In the genomic region with DNA sequence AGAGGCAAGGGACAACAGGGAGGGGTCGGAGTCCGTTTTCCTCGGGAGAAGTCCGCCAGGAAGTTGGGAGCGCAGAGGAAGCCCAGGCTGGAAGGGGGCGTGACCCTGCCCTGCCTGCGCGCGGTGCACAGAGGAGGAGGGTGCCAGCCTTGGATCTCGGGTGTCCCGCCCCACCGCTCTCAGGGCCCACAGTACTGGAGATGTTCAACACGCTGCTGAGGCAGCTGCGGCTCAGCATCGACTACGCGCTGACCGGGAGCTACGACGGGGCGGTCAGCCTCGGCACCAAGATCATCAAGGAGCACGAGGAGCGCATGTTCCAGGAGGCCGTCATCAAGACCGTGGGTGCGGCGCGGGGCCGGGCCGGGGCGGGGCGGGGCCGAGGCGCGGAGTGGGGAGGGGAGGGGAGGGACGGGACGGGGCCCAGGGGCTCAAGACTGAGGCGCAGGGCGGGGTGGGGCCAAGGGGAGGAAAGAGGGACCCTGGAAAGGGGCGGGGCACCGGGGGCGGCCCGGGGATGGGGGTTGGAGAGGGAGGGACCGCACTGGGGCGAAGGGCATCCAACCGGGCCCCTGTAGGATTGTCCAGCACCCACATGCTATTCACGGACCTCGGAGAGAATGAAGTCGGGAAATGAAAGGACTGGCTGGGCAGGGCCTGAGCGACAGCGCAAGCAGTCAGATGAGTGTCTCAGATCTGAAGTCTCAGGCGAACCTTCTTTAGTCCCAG, we compare ENCODE assay signal across 10 cellular contexts. TPM values are rescaled to one million over a fixed set of nuclear protein-coding genes. Genes with fewer than 3 reads are reported as not detected.
A peak's percentile ranks its signal among the peaks of the same experiment; 100 is the strongest.
DNase-seq lines count a peak whose midpoint lies in the region; ATAC-seq, FAIRE-seq and TF ChIP-seq lines count a peak whose summit lies in the region.
"Had no signal": no experiment of that assay in that cellular context is flagged by ENCODE, and none has a peak within 500 bp of the region (broad histone marks: within the 10 kb centered on the region; RNA-seq: fewer than 3 reads in every experiment).

No MANE protein-coding gene starts in this region.

- H3K9me3 ChIP-seq in gastrocnemius medialis, result no peaks in the 10 kb centered on the region

- peak overlapping the region; percentile 9 to 38 (median 29) for H3K4me3 ChIP-seq in gastrocnemius medialis

- H3K27ac ChIP-seq in gastrocnemius medialis, result no peak overlapping the region

- no peak for TF ChIP-seq POLR2A in GM12891 (IDR thresholded peaks at IDR 0.05; ENCODE audit: low read depth, low read length)
- TF ChIP-seq POLR2A in gastrocnemius medialis (IDR thresholded peaks at IDR 0.05), result no peak

- no peak for DNase-seq in GM12891 (ENCODE audit: insufficient read length, low spot score)
- DNase-seq in activated T-helper 9 cell treated with anti-CD3 and anti-CD28 coated beads, Interleukin-2, amount 50 U/mL, for 16 hours (ENCODE audit: low read depth), result peak; percentile 8
- peak; percentile 52 for DNase-seq in left ventricle myocardium superior
- no peak for DNase-seq in gastrocnemius medialis
- DNase-seq in KG1 (lab: John Stamatoyannopoulos, UW), result no peak
- DNase-seq in NAMALWA (ENCODE audit: low spot score), result no peak
- no peak for DNase-seq in NOMO-1 treated with dmso at 0.1 percent for 144 hours (lab: John Stamatoyannopoulos, UW; ENCODE audit: unreplicated experiment)
- no peak for DNase-seq in T-helper 9 cell
- DNase-seq: midbrain, NCI-H510A had no signal

- intact Hi-C loops in left ventricle myocardium superior (cut with micrococcal nuclease), result no loop called here
- intact Hi-C loops in gastrocnemius medialis (cut with DNase I; ENCODE audit: low total_unique reads), result no loop called here

- ATAC-seq in left ventricle myocardium superior, result peak; percentile 55
- ATAC-seq in gastrocnemius medialis, result no peak

- H3K4me1 ChIP-seq in gastrocnemius medialis, result no peaks in the 10 kb centered on the region

- H3K27me3 ChIP-seq in gastrocnemius medialis, result no peaks in the 10 kb centered on the region

- in situ Hi-C loops in gastrocnemius medialis (cut with MboI; ENCODE audit: low sequenced_read_pairs in 4 of 4), result loop anchor here (5.0 to 25.0 kb wide), 2 partner anchors 154 to 719 kb away; no protein-coding TSS in a partner anchor

- peak; percentile 13 for FAIRE-seq in GM12891 (lab: Jason Lieb, UNC)

- no peak for TF ChIP-seq CTCF in gastrocnemius medialis (IDR thresholded peaks at IDR 0.05 in 4 of 5, conservative IDR thresholded peaks at IDR 0.05 in 1 of 5)

- no peaks in the 10 kb centered on the region for H3K36me3 ChIP-seq in gastrocnemius medialis

TF ChIP-seq in GM12891, 5 proteins besides CTCF, POLR2A, EP300 and RAD21:
- no peak for TF ChIP-seq TAF1 (IDR thresholded peaks at IDR 0.05; ENCODE audit: low read depth, low read length)
- TF ChIP-seq PAX5 (IDR thresholded peaks at IDR 0.05; ENCODE audit: insufficient read depth, low read length, severe bottlenecking), result no peak

RNA-seq across cellular contexts. Expression of gene POMC, which starts 36.6 kb away (rescaled TPM):
- polyA plus RNA-seq in GM12891 (2012; ENCODE audit: low read depth, missing spikeins), result 11.1 TPM
- 5.3 TPM for total RNA-seq in left ventricle myocardium superior
- 10 to 100 TPM in 1 of 4 donors, 1 to 10 TPM in 3; 1.6 to 32.9 (median 5.2) TPM for total RNA-seq in gastrocnemius medialis

Comparison
In these comparisons a context has a peak if more than half of its experiments do, and no peak if none do; other contexts are left out.
1. DNase-seq: peak in activated T-helper 9 cell treated with anti-CD3 and anti-CD28 coated beads, Interleukin-2, amount 50 U/mL, for 16 hours (single experiment) and left ventricle myocardium superior (single experiment); none in GM12891 (single experiment), gastrocnemius medialis (0 of 2), KG1 (single experiment), NAMALWA (single experiment), NOMO-1 treated with dmso at 0.1 percent for 144 hours (single experiment) and T-helper 9 cell (single experiment).